In the genomic region with DNA sequence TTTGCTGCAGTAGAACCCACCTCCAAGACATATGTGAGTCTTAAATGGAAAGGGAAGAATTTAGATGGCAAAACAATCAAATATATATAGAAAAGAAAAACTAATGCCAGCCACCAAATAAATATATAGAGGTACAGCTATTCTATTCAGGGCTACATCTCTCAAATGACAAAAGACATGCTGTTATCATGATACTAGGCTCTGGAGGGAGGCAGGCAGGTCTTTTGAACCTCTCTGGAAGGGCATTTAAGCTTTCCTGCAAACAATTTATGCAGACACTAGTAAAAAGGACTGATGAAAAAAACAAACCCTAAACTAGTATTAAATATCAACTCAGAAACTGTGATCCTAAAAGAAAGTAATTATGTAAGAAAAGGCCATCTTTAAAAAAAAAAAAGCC, we compare ENCODE assay signal across 35 cellular contexts. TPM values are rescaled to one million over a fixed set of nuclear protein-coding genes. Genes with fewer than 3 reads are reported as not detected.
"Had no signal": no experiment of that assay in that cellular context is flagged by ENCODE, and none has a peak within 500 bp of the region (broad histone marks: within the 10 kb centered on the region; RNA-seq: fewer than 3 reads in every experiment).

No MANE protein-coding gene starts in this region.

- H3K27ac ChIP-seq: adrenal gland, body of pancreas, brain microvascular endothelial cell, breast epithelium, VCaP had no signal

- H3K36me3 ChIP-seq: breast epithelium had no signal

- H3K9me3 ChIP-seq: adrenal gland, body of pancreas, breast epithelium had no signal

- H3K27me3 Mint-ChIP-seq: activated CD4-positive, alpha-beta memory T cell treated with anti-CD3 and anti-CD28 coated beads for 36 hours; activated CD4-positive, alpha-beta T cell treated with anti-CD3 and anti-CD28 coated beads for 36 hours; activated CD4-positive, alpha-beta T cell treated with anti-CD3 and anti-CD28 coated beads, Interleukin-2, amount 10 ng/mL, durations not matched to agents 7 days and 5 days; activated CD8-positive, alpha-beta T cell treated with anti-CD3 and anti-CD28 coated beads for 36 hours; activated naive CD8-positive, alpha-beta T cell treated with anti-CD3 and anti-CD28 coated beads for 36 hours; activated T-helper 17 cell treated with anti-CD3 and anti-CD28 coated beads, Interleukin-2, amount 50 U/mL, for 72 hours had no signal

- H3K4me3 Mint-ChIP-seq: activated CD4-positive, alpha-beta memory T cell treated with anti-CD3 and anti-CD28 coated beads for 36 hours; activated CD4-positive, alpha-beta T cell treated with anti-CD3 and anti-CD28 coated beads for 36 hours; activated CD4-positive, alpha-beta T cell treated with anti-CD3 and anti-CD28 coated beads, Interleukin-2, amount 10 ng/mL, durations not matched to agents 7 days and 5 days; activated CD8-positive, alpha-beta T cell treated with anti-CD3 and anti-CD28 coated beads for 36 hours; activated naive CD4-positive, alpha-beta T cell treated with anti-CD3 and anti-CD28 coated beads for 36 hours; activated naive CD8-positive, alpha-beta T cell treated with anti-CD3 and anti-CD28 coated beads for 36 hours; activated T-cell treated with anti-CD3 and anti-CD28 coated beads, Interleukin-2, amount 50 U/mL, for 4 hours; activated T-cell treated with anti-CD3 and anti-CD28 coated beads, Interleukin-2, amount 50 U/mL, for 72 hours; activated T-helper 1 cell treated with anti-CD3 and anti-CD28 coated beads, Interleukin-12 subunit alpha, Interleukin-12 subunit beta, Interleukin-2, Interleukin-4 antibody, amounts not matched to agents 30 ng/mL and 10 ng/mL and 1 ng/mL, durations not matched to agents 14 hours and 24 hours and 36 hours; activated T-helper 17 cell treated with anti-CD3 and anti-CD28 coated beads, Interleukin-2, amount 50 U/mL, for 72 hours; T-helper 1 cell treated with Interleukin-12 subunit alpha and Interleukin-12 subunit beta and Interleukin-4 antibody, amounts not matched to agents 30 μg/mL and 1 μg/mL, for 36 hours; T-helper 2 cell treated with Interferon-gamma antibody and Interleukin-4, amounts not matched to agents 5 μg/mL and 100 μg/mL, for 36 hours had no signal

- H3K27me3 ChIP-seq: adrenal gland, body of pancreas, brain microvascular endothelial cell, breast epithelium had no signal

- H3K27ac Mint-ChIP-seq: activated CD4-positive, alpha-beta memory T cell treated with anti-CD3 and anti-CD28 coated beads for 36 hours; activated CD4-positive, alpha-beta T cell treated with anti-CD3 and anti-CD28 coated beads for 36 hours; activated CD4-positive, alpha-beta T cell treated with anti-CD3 and anti-CD28 coated beads, Interleukin-2, amount 10 ng/mL, durations not matched to agents 7 days and 5 days; activated CD8-positive, alpha-beta T cell treated with anti-CD3 and anti-CD28 coated beads for 36 hours; activated naive CD4-positive, alpha-beta T cell treated with anti-CD3 and anti-CD28 coated beads for 36 hours; activated naive CD4-positive, alpha-beta T cell treated with anti-CD3 and anti-CD28 coated beads, Interleukin-2, amount 50 U/mL, for 72 hours; activated naive CD8-positive, alpha-beta T cell treated with anti-CD3 and anti-CD28 coated beads for 36 hours; activated T-cell treated with anti-CD3 and anti-CD28 coated beads, Interleukin-2, amount 50 U/mL, for 72 hours; activated T-helper 1 cell treated with anti-CD3 and anti-CD28 coated beads, Interleukin-12 subunit alpha, Interleukin-12 subunit beta, Interleukin-2, Interleukin-4 antibody, amounts not matched to agents 30 ng/mL and 10 ng/mL and 1 ng/mL, durations not matched to agents 14 hours and 24 hours and 36 hours; activated T-helper 17 cell treated with anti-CD3 and anti-CD28 coated beads, Interleukin-2, amount 50 U/mL, for 72 hours; T-helper 1 cell treated with Interleukin-12 subunit alpha and Interleukin-12 subunit beta and Interleukin-4 antibody, amounts not matched to agents 30 μg/mL and 1 μg/mL, for 36 hours; T-helper 2 cell treated with Interferon-gamma antibody and Interleukin-4, amounts not matched to agents 5 μg/mL and 100 μg/mL, for 36 hours had no signal

- H3K9me3 Mint-ChIP-seq: activated CD4-positive, alpha-beta memory T cell treated with anti-CD3 and anti-CD28 coated beads for 36 hours; activated CD4-positive, alpha-beta T cell treated with anti-CD3 and anti-CD28 coated beads, Interleukin-2, amount 10 ng/mL, durations not matched to agents 7 days and 5 days; activated CD8-positive, alpha-beta T cell treated with anti-CD3 and anti-CD28 coated beads for 36 hours; activated naive CD4-positive, alpha-beta T cell treated with anti-CD3 and anti-CD28 coated beads for 36 hours; activated naive CD4-positive, alpha-beta T cell treated with anti-CD3 and anti-CD28 coated beads, Interleukin-2, amount 50 U/mL, for 72 hours; activated naive CD8-positive, alpha-beta T cell treated with anti-CD3 and anti-CD28 coated beads for 36 hours; activated T-cell treated with anti-CD3 and anti-CD28 coated beads, Interleukin-2, amount 50 U/mL, for 4 hours; activated T-cell treated with anti-CD3 and anti-CD28 coated beads, Interleukin-2, amount 50 U/mL, for 72 hours; activated T-helper 1 cell treated with anti-CD3 and anti-CD28 coated beads, Interleukin-12 subunit alpha, Interleukin-12 subunit beta, Interleukin-2, Interleukin-4 antibody, amounts not matched to agents 30 ng/mL and 10 ng/mL and 1 ng/mL, durations not matched to agents 14 hours and 24 hours and 36 hours; activated T-helper 17 cell treated with anti-CD3 and anti-CD28 coated beads, Interleukin-2, amount 50 U/mL, for 72 hours; T-helper 1 cell treated with Interleukin-12 subunit alpha and Interleukin-12 subunit beta and Interleukin-4 antibody, amounts not matched to agents 30 μg/mL and 1 μg/mL, for 36 hours; T-helper 2 cell treated with Interferon-gamma antibody and Interleukin-4, amounts not matched to agents 5 μg/mL and 100 μg/mL, for 36 hours had no signal

- H3K36me3 Mint-ChIP-seq: activated naive CD4-positive, alpha-beta T cell treated with anti-CD3 and anti-CD28 coated beads, Interleukin-2, amount 50 U/mL, for 72 hours had no signal

- H3K4me1 ChIP-seq: adrenal gland, body of pancreas, breast epithelium had no signal

- ATAC-seq: activated CD4-positive, alpha-beta T cell treated with anti-CD3 and anti-CD28 coated beads for 36 hours; activated CD4-positive, CD25-positive, alpha-beta regulatory T cell treated with anti-CD3 and anti-CD28 coated beads, Interleukin-2, amount 50 U/mL, for 24 hours; activated CD8-positive, alpha-beta T cell treated with anti-CD3 and anti-CD28 coated beads for 36 hours; activated naive CD4-positive, alpha-beta T cell treated with anti-CD3 and anti-CD28 coated beads, Interleukin-2, amount 50 U/mL, for 72 hours; activated T-cell treated with anti-CD3 and anti-CD28 coated beads, Interleukin-2, amount 50 U/mL, for 4 hours; activated T-cell treated with anti-CD3 and anti-CD28 coated beads, Interleukin-2, amount 50 U/mL, for 72 hours; activated T-helper 17 cell treated with anti-CD3 and anti-CD28 coated beads, Interleukin-2, amount 50 U/mL, for 72 hours; body of pancreas had no signal

- H3K4me1 Mint-ChIP-seq: activated CD4-positive, alpha-beta T cell treated with anti-CD3 and anti-CD28 coated beads for 36 hours; activated CD4-positive, alpha-beta T cell treated with anti-CD3 and anti-CD28 coated beads, Interleukin-2, amount 10 ng/mL, durations not matched to agents 7 days and 5 days; activated naive CD8-positive, alpha-beta T cell treated with anti-CD3 and anti-CD28 coated beads for 36 hours; activated T-helper 17 cell treated with anti-CD3 and anti-CD28 coated beads, Interleukin-2, amount 50 U/mL, for 72 hours had no signal

- DNase-seq: activated CD4-positive, alpha-beta memory T cell treated with anti-CD3 and anti-CD28 coated beads for 36 hours; activated CD4-positive, alpha-beta T cell treated with anti-CD3 and anti-CD28 coated beads for 1 hour; activated CD4-positive, alpha-beta T cell treated with anti-CD3 and anti-CD28 coated beads for 36 hours; activated CD4-positive, alpha-beta T cell treated with anti-CD3 and anti-CD28 coated beads for 48 hours; activated CD4-positive, alpha-beta T cell treated with anti-CD3 and anti-CD28 coated beads, Interleukin-2, amount 10 ng/mL, durations not matched to agents 7 days and 5 days; activated CD4-positive, CD25-positive, alpha-beta regulatory T cell; activated CD8-positive, alpha-beta memory T cell treated with anti-CD3 and anti-CD28 coated beads, Interleukin-2, amount 50 U/mL, for 4 hours; activated CD8-positive, alpha-beta T cell treated with anti-CD3 and anti-CD28 coated beads for 36 hours; activated effector memory CD4-positive, alpha-beta T cell treated with anti-CD3 and anti-CD28 coated beads, Interleukin-2, amount 50 U/mL, for 16 hours; activated gamma-delta T cell treated with Interleukin-2 at 50 U/mL for 16 hours; activated naive CD4-positive, alpha-beta T cell; activated naive CD4-positive, alpha-beta T cell treated with anti-CD3 and anti-CD28 coated beads for 36 hours; activated naive CD4-positive, alpha-beta T cell treated with anti-CD3 and anti-CD28 coated beads, Interleukin-2, amount 50 U/mL, for 16 hours; activated naive CD8-positive, alpha-beta T cell treated with anti-CD3 and anti-CD28 coated beads for 36 hours; activated T-cell treated with anti-CD3 and anti-CD28 coated beads for 4 hours; activated T-cell treated with anti-CD3 and anti-CD28 coated beads, Interleukin-2, amount 50 U/mL, for 1 hour; activated T-cell treated with anti-CD3 and anti-CD28 coated beads, Interleukin-2, amount 50 U/mL, for 4 hours; activated T-cell treated with anti-CD3 and anti-CD28 coated beads, Interleukin-2, amount 50 U/mL, for 72 hours; adrenal gland; amniotic stem cell; aorta; body of pancreas; brain microvascular endothelial cell; central memory CD4-positive, alpha-beta T cell; T-helper 1 cell; T-helper 2 cell; T-helper 9 cell had no signal

- H3K4me3 ChIP-seq: adrenal gland, body of pancreas, breast epithelium had no signal

RNA-seq across cellular contexts. Expression of a gene that starts 35.4 kb away (rescaled TPM):
- total RNA-seq: body of pancreas had no signal
